Comparison of ENCODE assay signal across 9 cellular contexts in the genomic region with DNA sequence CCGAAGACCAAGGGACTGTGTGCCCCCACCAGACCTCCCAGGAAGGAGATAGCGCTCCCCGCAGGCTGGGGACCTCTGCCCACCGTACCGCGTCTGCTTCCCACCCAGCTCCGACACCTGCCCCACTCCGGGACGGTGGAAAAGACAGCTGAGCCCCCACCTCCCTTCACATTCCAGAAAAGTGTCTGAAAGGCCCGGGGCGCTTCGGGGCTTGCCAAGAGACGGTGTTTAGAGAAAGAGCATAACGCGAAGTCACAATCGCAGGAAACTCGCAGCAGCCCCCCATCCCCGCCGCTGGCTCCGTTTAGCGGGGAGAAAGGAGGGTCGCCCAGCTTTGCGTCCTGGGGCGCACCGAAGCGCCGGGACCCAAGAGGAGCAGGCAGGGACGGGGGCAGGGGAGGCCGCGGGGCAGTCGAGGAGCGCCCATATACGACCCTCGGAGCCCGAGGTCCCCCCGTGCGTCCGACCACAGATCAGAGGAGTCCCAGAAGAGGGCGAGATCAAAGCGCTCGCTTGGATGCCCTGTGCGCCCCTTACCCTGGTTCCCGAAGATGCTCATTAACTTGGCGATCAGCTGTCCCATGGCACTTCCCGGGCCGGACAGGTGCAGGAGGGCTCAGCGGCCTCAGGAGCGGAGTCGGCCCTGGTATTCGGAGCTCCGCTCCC. TPM values are rescaled to one million over a fixed set of nuclear protein-coding genes. Genes with fewer than 3 reads are reported as not detected.
DNase-seq lines count a peak whose midpoint lies in the region; ATAC-seq, FAIRE-seq and TF ChIP-seq lines count a peak whose summit lies in the region.
"Had no signal": no experiment of that assay in that cellular context is flagged by ENCODE, and none has a peak within 500 bp of the region (broad histone marks: within the 10 kb centered on the region; RNA-seq: fewer than 3 reads in every experiment).

No MANE protein-coding gene starts in this region.

- no peak overlapping the region for H3K9ac ChIP-seq in endodermal cell (ENCODE audit: extremely low read depth, low read length, poor library complexity, severe bottlenecking)

- POLR2A ChIA-PET in naive thymus-derived CD4-positive, alpha-beta T cell (lab: Charles Lee) = interaction anchor here (0.7 to 2.3 kb wide), 8 partner anchors 9 to 312 kb away, joined by 3 to 17 read pairs (median 5); partner anchors contain the start of genes RPL19 and RPL23

- WGBS in endodermal cell (ENCODE audit: insufficient coverage in 1 of 2, insufficient read length in 1 of 2), 2 experiments = 29 to 61% methylated on average over 34 to 51 of the region's 51 CpGs

- FAIRE-seq in D721Med (lab: Jason Lieb, UNC) = no peak

- H3K4me1 Mint-ChIP-seq in endodermal cell = peaks cover 4% of the 10 kb centered on the region
- H3K4me1 Mint-ChIP-seq in naive thymus-derived CD4-positive, alpha-beta T cell = peaks cover 22 to 34% (median 29%) of the 10 kb centered on the region in 7 donors

- DNase-seq in Right ventricle myocardium inferior (ENCODE audit: missing footprints) (no peak), cardiac septum (ENCODE audit: low spot score) (no peak), endodermal cell (peak; percentile 74), NCI-H1436 (lab: John Stamatoyannopoulos, UW) (no peak), D721Med (ENCODE audit: insufficient read length, low spot score) (no peak)
- DNase-seq in naive thymus-derived CD4-positive, alpha-beta T cell = peak in 1 of 9 donors; percentile 17
- no peak for DNase-seq in stimulated activated naive CD4-positive, alpha-beta T cell treated with Interleukin-2 at 50 U/mL for 16 hours (lab: John Stamatoyannopoulos, UW)

- no peaks in the 10 kb centered on the region for H3K36me3 ChIP-seq in endodermal cell (ENCODE audit: control insufficient read depth, insufficient read depth, low read length)
- no peaks in the 10 kb centered on the region for H3K36me3 ChIP-seq in naive thymus-derived CD4-positive, alpha-beta T cell (ENCODE audit: control insufficient read depth in 2 of 3, insufficient read depth in 3 of 3, low read length in 3 of 3)

- intact Hi-C loops in Right ventricle myocardium inferior (cut with DNase I) = no loop called here
- intact Hi-C loops in cardiac septum (cut with DNase I) = loop anchor here (10.0 kb wide), 1 partner anchor 69 kb away; no protein-coding TSS in a partner anchor
- intact Hi-C loops in naive thymus-derived CD4-positive, alpha-beta T cell (cut with micrococcal nuclease) = loop anchor here in 1 of 2 donors (10.0 kb wide), 1 partner anchor 69 kb away; no protein-coding TSS in a partner anchor

- no peaks in the 10 kb centered on the region for H3K36me3 Mint-ChIP-seq in endodermal cell (ENCODE audit: low read depth)
- peaks cover 0 to 1% (median 0%) of the 10 kb centered on the region in 5 donors for H3K36me3 Mint-ChIP-seq in naive thymus-derived CD4-positive, alpha-beta T cell

- no peak overlapping the region for H3K27ac Mint-ChIP-seq in endodermal cell
- H3K27ac Mint-ChIP-seq in naive thymus-derived CD4-positive, alpha-beta T cell = peak overlapping the region in 4 of 9 donors; percentile 43 to 71 (median 61)

- no peak overlapping the region for H3K27ac ChIP-seq in endodermal cell (ENCODE audit: low read depth, low read length)
- peak overlapping the region; percentile 51 for H3K27ac ChIP-seq in naive thymus-derived CD4-positive, alpha-beta T cell (ENCODE audit: low read depth, low read length)

- peaks cover 50% of the 10 kb centered on the region for H3K27me3 Mint-ChIP-seq in endodermal cell (ENCODE audit: insufficient read depth)
- H3K27me3 Mint-ChIP-seq in naive thymus-derived CD4-positive, alpha-beta T cell = peaks cover 0 to 41% (median 22%) of the 10 kb centered on the region in 5 donors

- peak overlapping the region; percentile 77 for H3K4me3 Mint-ChIP-seq in endodermal cell
- H3K4me3 Mint-ChIP-seq in naive thymus-derived CD4-positive, alpha-beta T cell = peak overlapping the region; percentile 88 to 98 (median 92)

- peak overlapping the region; percentile 87 for H3K4me3 ChIP-seq in endodermal cell (ENCODE audit: low read length)
- H3K4me3 ChIP-seq in naive thymus-derived CD4-positive, alpha-beta T cell (ENCODE audit: low read length) = peak overlapping the region; percentile 81

- no peaks in the 10 kb centered on the region for H3K4me1 ChIP-seq in endodermal cell (ENCODE audit: control insufficient read depth, insufficient read depth, low read length)
- H3K4me1 ChIP-seq in naive thymus-derived CD4-positive, alpha-beta T cell (ENCODE audit: control insufficient read depth in 2 of 2, insufficient read depth in 2 of 2, low read length in 2 of 2) = peaks cover 8 to 15% of the 10 kb centered on the region in 2 donors

- H3K27me3 ChIP-seq in endodermal cell (ENCODE audit: control insufficient read depth, insufficient read depth, low read length, poor library complexity, severe bottlenecking) = peaks cover 24% of the 10 kb centered on the region
- no peaks in the 10 kb centered on the region for H3K27me3 ChIP-seq in naive thymus-derived CD4-positive, alpha-beta T cell (ENCODE audit: control insufficient read depth in 2 of 2, insufficient read depth in 2 of 2, low read length in 2 of 2)

- H3K9me3 Mint-ChIP-seq in endodermal cell = peaks cover 7% of the 10 kb centered on the region
- H3K9me3 Mint-ChIP-seq in naive thymus-derived CD4-positive, alpha-beta T cell = peaks cover 0 to 4% (median 0%) of the 10 kb centered on the region in 11 donors

- TF ChIP-seq CTCF in endodermal cell (conservative IDR thresholded peaks at IDR 0.05) = no peak
- no peak for TF ChIP-seq CTCF in D721Med (IDR thresholded peaks at IDR 0.05; ENCODE audit: insufficient read depth, missing control alignments)

- CTCF ChIA-PET in naive thymus-derived CD4-positive, alpha-beta T cell (lab: Charles Lee) = interaction anchor here (0.5 to 4.8 kb wide), 31 partner anchors 9 to 271 kb away, joined by 3 to 38 read pairs (median 3); partner anchors contain the start of genes PLXDC1 and RPL19

- ATAC-seq in Right ventricle myocardium inferior (peak; percentile 5), HG03378 (IDR thresholded peaks at IDR 0.05; ENCODE audit: unreplicated experiment) (no peak)
- no peak for ATAC-seq in naive thymus-derived CD4-positive, alpha-beta T cell

- H3K9me3 ChIP-seq in endodermal cell (ENCODE audit: control insufficient read depth, low read length) = no peaks in the 10 kb centered on the region
- no peaks in the 10 kb centered on the region for H3K9me3 ChIP-seq in naive thymus-derived CD4-positive, alpha-beta T cell (ENCODE audit: control insufficient read depth in 2 of 3, low read length in 3 of 3)

RNA-seq across cellular contexts. Expression of gene ARL5C, which starts 0.7 kb away (rescaled TPM):
- total RNA-seq in Right ventricle myocardium inferior (not detected), cardiac septum (not detected), endodermal cell (not detected)
- polyA plus RNA-seq in endodermal cell (2013, experiment 1 of 2) = not detected
- not detected for polyA plus RNA-seq in endodermal cell (2013, experiment 2 of 2)
- under 1 TPM in 2 of 5 experiments, not detected in 3; 0.34 to 0.78 TPM for total RNA-seq in naive thymus-derived CD4-positive, alpha-beta T cell
- polyA plus RNA-seq in naive thymus-derived CD4-positive, alpha-beta T cell = under 1 TPM in 1 of 2 donors, not detected in 1; 0.15 TPM
- total RNA-seq: left lobe of liver had no signal

RNA-seq across cellular contexts. Expression of gene PLXDC1, which starts 13.9 kb away (rescaled TPM):
- total RNA-seq in Right ventricle myocardium inferior (19.3 TPM), cardiac septum (21.4 TPM), endodermal cell (1 to 10 TPM; 9.0 TPM)
- polyA plus RNA-seq in endodermal cell (2013, experiment 1 of 2) = 2.3 TPM
- 1.4 TPM for polyA plus RNA-seq in endodermal cell (2013, experiment 2 of 2)
- total RNA-seq in naive thymus-derived CD4-positive, alpha-beta T cell = 10 to 100 TPM in 4 of 5 experiments, 1 to 10 TPM in 1; 2.3 to 55.7 (median 31.8) TPM
- polyA plus RNA-seq in naive thymus-derived CD4-positive, alpha-beta T cell = 10 to 100 TPM; 19.3 to 22.5 TPM

RNA-seq across cellular contexts. Expression of gene CACNB1, which starts 32.2 kb away (rescaled TPM):
- total RNA-seq in Right ventricle myocardium inferior = 7.4 TPM
- 11.8 TPM for total RNA-seq in cardiac septum
- 10 to 100 TPM; 12.2 to 13.2 TPM for total RNA-seq in endodermal cell
- 15.9 TPM for polyA plus RNA-seq in endodermal cell (2013, experiment 1 of 2)
- 12.4 TPM for polyA plus RNA-seq in endodermal cell (2013, experiment 2 of 2)
- 10 to 100 TPM; 10.7 to 22.0 (median 12.8) TPM for total RNA-seq in naive thymus-derived CD4-positive, alpha-beta T cell
- 1 to 10 TPM in 1 of 2 donors, under 1 TPM in 1; 0.39 to 1.9 TPM for polyA plus RNA-seq in naive thymus-derived CD4-positive, alpha-beta T cell

RNA-seq across cellular contexts. Expression of gene RPL19, which starts 34.8 kb away (rescaled TPM):
- total RNA-seq in Right ventricle myocardium inferior (1,018 TPM), cardiac septum (753 TPM), endodermal cell (1,000 to 10,000 TPM; 1,782 to 1,829 TPM)
- polyA plus RNA-seq in endodermal cell (2013, experiment 1 of 2) = 2,533 TPM
- polyA plus RNA-seq in endodermal cell (2013, experiment 2 of 2) = 2,401 TPM
- 1,000 to 10,000 TPM; 1,932 to 3,942 (median 3,777) TPM for total RNA-seq in naive thymus-derived CD4-positive, alpha-beta T cell
- polyA plus RNA-seq in naive thymus-derived CD4-positive, alpha-beta T cell = 1,000 to 10,000 TPM; 4,326 to 4,957 TPM
